24 cellular contexts compared by ENCODE assay signal in the genomic region with DNA sequence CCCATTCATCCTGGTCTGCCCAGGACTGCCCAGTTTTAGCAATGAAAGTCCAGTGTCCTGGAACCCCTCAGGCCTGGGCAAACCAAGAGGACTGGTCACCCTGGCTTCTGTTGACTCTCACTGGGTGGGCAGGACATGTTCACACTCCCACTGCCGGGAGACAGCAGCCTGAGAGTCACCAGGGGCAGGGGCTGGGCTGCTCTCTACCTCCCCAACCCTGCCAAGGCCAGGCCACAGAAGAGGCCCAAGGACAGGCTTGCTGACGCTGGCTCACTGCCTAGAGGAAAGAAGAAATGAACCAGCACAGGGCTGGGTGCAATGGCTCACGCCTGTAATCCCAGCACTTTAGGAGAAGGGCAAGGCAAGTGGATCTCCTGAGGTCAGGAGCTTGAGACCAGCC. TPM values are rescaled to one million over a fixed set of nuclear protein-coding genes. Genes with fewer than 3 reads are reported as not detected.
"Had no signal": no experiment of that assay in that cellular context is flagged by ENCODE, and none has a peak within 500 bp of the region (broad histone marks: within the 10 kb centered on the region; RNA-seq: fewer than 3 reads in every experiment).

No MANE protein-coding gene starts in this region.

- H3K4me3 Mint-ChIP-seq: activated B cell treated with CpG ODN at 0.5 μM for 24 hours; activated CD4-positive, alpha-beta T cell treated with anti-CD3 and anti-CD28 coated beads, Interleukin-2, amount 10 ng/mL, durations not matched to agents 24 days and 14 days; activated naive CD4-positive, alpha-beta T cell treated with anti-CD3 and anti-CD28 coated beads for 36 hours; activated T-cell treated with anti-CD3 and anti-CD28 coated beads, Interleukin-2, amount 50 U/mL, for 4 hours had no signal

- H3K36me3 ChIP-seq: ascending aorta, brain microvascular endothelial cell, MG63, Peyer's patch had no signal

- H3K27me3 ChIP-seq: ascending aorta, brain microvascular endothelial cell, MG63, Peyer's patch had no signal

- H3K27ac ChIP-seq: ascending aorta, brain microvascular endothelial cell, KMS-11, Peyer's patch had no signal

- H3K9me3 ChIP-seq: ascending aorta, MG63, Peyer's patch had no signal

- H3K9me3 Mint-ChIP-seq: activated B cell treated with CpG ODN at 0.5 μM for 24 hours; activated CD4-positive, alpha-beta T cell treated with anti-CD3 and anti-CD28 coated beads, Interleukin-2, amount 10 ng/mL, durations not matched to agents 24 days and 14 days; activated naive CD4-positive, alpha-beta T cell treated with anti-CD3 and anti-CD28 coated beads for 36 hours; activated T-cell treated with anti-CD3 and anti-CD28 coated beads, Interleukin-2, amount 50 U/mL, for 4 hours had no signal

- ATAC-seq: activated T-cell treated with anti-CD3 and anti-CD28 coated beads, Interleukin-2, amount 50 U/mL, for 4 hours had no signal

- H3K4me1 Mint-ChIP-seq: activated B cell treated with CpG ODN at 0.5 μM for 24 hours; activated CD4-positive, alpha-beta T cell treated with anti-CD3 and anti-CD28 coated beads, Interleukin-2, amount 10 ng/mL, durations not matched to agents 24 days and 14 days had no signal

- H3K4me1 ChIP-seq: ascending aorta, Peyer's patch had no signal

- FAIRE-seq: TTC549 had no signal

- H3K4me3 ChIP-seq: ascending aorta, MG63, Peyer's patch had no signal

- H3K27ac Mint-ChIP-seq: activated B cell treated with CpG ODN at 0.5 μM for 24 hours; activated CD4-positive, alpha-beta T cell treated with anti-CD3 and anti-CD28 coated beads, Interleukin-2, amount 10 ng/mL, durations not matched to agents 24 days and 14 days; activated naive CD4-positive, alpha-beta T cell treated with anti-CD3 and anti-CD28 coated beads for 36 hours had no signal

- DNase-seq: activated B cell treated with CpG ODN at 0.5 μM for 24 hours; activated CD4-positive, alpha-beta T cell treated with anti-CD3 and anti-CD28 coated beads for 1 hour; activated CD4-positive, alpha-beta T cell treated with anti-CD3 and anti-CD28 coated beads, Interleukin-2, amount 10 ng/mL, durations not matched to agents 24 days and 14 days; activated CD4-positive, alpha-beta T cell treated with anti-CD3 and anti-CD28 coated beads, Interleukin-2, amount 50 U/mL, for 48 hours; activated CD8-positive, alpha-beta memory T cell treated with anti-CD3 and anti-CD28 coated beads for 24 hours; activated gamma-delta T cell; activated naive CD4-positive, alpha-beta T cell treated with anti-CD3 and anti-CD28 coated beads for 36 hours; activated T-cell treated with anti-CD3 and anti-CD28 coated beads, Interleukin-2, amount 50 U/mL, for 4 hours; amniotic stem cell; brain microvascular endothelial cell; MV-4-11; NCI-H1436 treated with DMSO at 0.1 percent for 48 hours; NCI-H187 treated with DMSO at 0.1 percent for 48 hours; NCI-H2081 treated with DMSO at 0.1 percent for 48 hours; NCI-H446; Peyer's patch; SHP77 treated with DMSO at 0.1 percent for 48 hours; T-helper 2 cell; T1000 had no signal

RNA-seq across cellular contexts. Expression of a gene that starts 36.9 kb away (rescaled TPM):
- total RNA-seq: activated B cell treated with CpG ODN at 0.5 μM for 24 hours; activated T-cell treated with anti-CD3 and anti-CD28 coated beads, Interleukin-2, amount 50 U/mL, for 4 hours; ascending aorta; cardiac septum; Peyer's patch had no signal
